8 cellular contexts compared by ENCODE assay signal in the genomic region with DNA sequence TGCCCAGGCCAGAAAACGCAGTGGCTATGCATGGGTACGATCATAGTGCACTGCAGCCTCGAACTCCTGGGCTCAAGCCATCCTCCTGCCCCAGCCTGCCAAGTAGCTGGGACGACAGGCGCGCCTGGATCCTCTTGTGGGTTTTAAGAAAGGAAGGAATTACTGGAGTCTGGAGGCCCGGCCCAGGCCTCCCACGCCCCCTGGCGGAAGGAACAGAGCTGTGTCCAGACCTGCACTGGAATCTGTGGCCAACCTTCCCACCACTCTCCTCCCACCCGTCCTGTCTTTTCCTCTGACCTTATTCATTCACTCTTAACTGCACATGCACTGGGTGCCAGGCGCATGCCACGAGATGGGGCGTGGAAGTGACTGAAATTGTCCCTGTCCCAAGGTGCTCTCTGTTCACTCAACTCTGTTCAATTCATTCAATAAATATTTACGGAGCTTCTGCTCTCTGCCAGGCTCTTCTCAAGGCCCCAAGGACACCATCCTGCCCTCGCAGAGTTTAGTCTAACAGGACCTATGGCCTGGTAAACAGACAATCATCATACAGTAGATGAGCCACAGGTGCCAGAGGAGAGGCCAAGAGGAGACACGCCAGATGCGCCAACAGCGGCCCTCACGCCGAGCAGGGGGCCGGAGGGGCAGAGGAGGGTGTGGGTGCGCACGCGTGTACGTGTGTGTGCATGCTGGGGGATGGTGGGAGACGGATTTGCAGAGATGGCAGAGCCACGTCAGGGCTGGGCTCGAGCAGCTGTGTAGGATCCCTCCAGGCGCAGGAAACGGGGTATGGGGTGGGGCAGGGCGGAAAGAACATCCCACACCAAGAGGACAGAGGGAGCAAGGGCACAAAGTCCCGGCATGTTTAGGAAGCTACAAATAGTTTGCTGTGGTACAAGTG. TPM values are rescaled to one million over a fixed set of nuclear protein-coding genes. Genes with fewer than 3 reads are reported as not detected.
DNase-seq lines count a peak whose midpoint lies in the region; ATAC-seq and TF ChIP-seq lines count a peak whose summit lies in the region.

No MANE protein-coding gene starts in this region.

- peak; percentile 95 for DNase-seq in DMS53 (lab: John Stamatoyannopoulos, UW)
- DNase-seq in NCI-H774 (lab: John Stamatoyannopoulos, UW), result peak; percentile 29
- DNase-seq in activated CD4-positive, alpha-beta memory T cell treated with anti-CD3 and anti-CD28 coated beads for 36 hours, result peak; percentile 72
- peak; percentile 85 for DNase-seq in epithelial cell of esophagus (ENCODE audit: low read depth)
- peak; percentile 61 to 78 for DNase-seq in mesothelial cell of epicardium (ENCODE audit: low spot score in 2 of 2, unreplicated experiment in 2 of 2)
- DNase-seq in superior temporal gyrus (ENCODE audit: extremely low spot score), result peak; percentile 35

- ATAC-seq in HG03280 (IDR thresholded peaks at IDR 0.05; ENCODE audit: unreplicated experiment) (peak; percentile 53), HG03108 (IDR thresholded peaks at IDR 0.05; ENCODE audit: unreplicated experiment) (no peak)

- CTCF ChIA-PET in activated CD4-positive, alpha-beta memory T cell treated with anti-CD3 and anti-CD28 coated beads for 36 hours (lab: Charles Lee), result interaction anchor here (0.6 to 2.9 kb wide), 42 partner anchors 9 to 236 kb away, joined by 3 to 15 read pairs (median 4); partner anchors contain the start of genes TMEM106C and VDR

- no peak overlapping the region for H3K4me3 ChIP-seq in epithelial cell of esophagus (ENCODE audit: low read length)

- H3K4me3 Mint-ChIP-seq in activated CD4-positive, alpha-beta memory T cell treated with anti-CD3 and anti-CD28 coated beads for 36 hours, result no peak overlapping the region
- no peak overlapping the region for H3K4me3 Mint-ChIP-seq in mesothelial cell of epicardium

- intact Hi-C loops in activated CD4-positive, alpha-beta memory T cell treated with anti-CD3 and anti-CD28 coated beads for 36 hours (cut with micrococcal nuclease), result loop anchor here (1.0 kb wide), 1 partner anchor 44 kb away; no protein-coding TSS in a partner anchor

- H3K27ac Mint-ChIP-seq in activated CD4-positive, alpha-beta memory T cell treated with anti-CD3 and anti-CD28 coated beads for 36 hours, result no peak overlapping the region
- no peak overlapping the region for H3K27ac Mint-ChIP-seq in mesothelial cell of epicardium

- POLR2A ChIA-PET in activated CD4-positive, alpha-beta memory T cell treated with anti-CD3 and anti-CD28 coated beads for 36 hours (lab: Charles Lee), result no interaction called here

- H3K4me1 Mint-ChIP-seq in activated CD4-positive, alpha-beta memory T cell treated with anti-CD3 and anti-CD28 coated beads for 36 hours (ENCODE audit: low read depth), result peaks cover 5% of the 10 kb centered on the region
- H3K4me1 Mint-ChIP-seq in mesothelial cell of epicardium, result peaks cover 33% of the 10 kb centered on the region

- TF ChIP-seq CTCF in epithelial cell of esophagus (IDR thresholded peaks at IDR 0.05; ENCODE audit: insufficient read depth, low read depth, low read length, missing control alignments) (peak; percentile 87), mesothelial cell of epicardium (IDR thresholded peaks at IDR 0.05; ENCODE audit: unreplicated experiment) (peak; percentile 85)

- H3K9me3 Mint-ChIP-seq in activated CD4-positive, alpha-beta memory T cell treated with anti-CD3 and anti-CD28 coated beads for 36 hours, result no peaks in the 10 kb centered on the region
- no peaks in the 10 kb centered on the region for H3K9me3 Mint-ChIP-seq in mesothelial cell of epicardium

- peaks cover 3% of the 10 kb centered on the region for H3K27me3 Mint-ChIP-seq in activated CD4-positive, alpha-beta memory T cell treated with anti-CD3 and anti-CD28 coated beads for 36 hours
- H3K27me3 Mint-ChIP-seq in mesothelial cell of epicardium (ENCODE audit: low read depth), result no peaks in the 10 kb centered on the region

- H3K36me3 Mint-ChIP-seq in activated CD4-positive, alpha-beta memory T cell treated with anti-CD3 and anti-CD28 coated beads for 36 hours, result no peaks in the 10 kb centered on the region
- H3K36me3 Mint-ChIP-seq in mesothelial cell of epicardium, result no peaks in the 10 kb centered on the region

RNA-seq across cellular contexts. Expression of gene TMEM106C, which starts 13.7 kb away (rescaled TPM):
- total RNA-seq in activated CD4-positive, alpha-beta memory T cell treated with anti-CD3 and anti-CD28 coated beads for 36 hours, result 100 to 1,000 TPM; 179 to 182 TPM
- total RNA-seq in mesothelial cell of epicardium, result 73.7 to 83.1 TPM (median 80.1 TPM) in 3 replicates

RNA-seq across cellular contexts. Expression of gene VDR, which starts 44.9 kb away (rescaled TPM):
- total RNA-seq in activated CD4-positive, alpha-beta memory T cell treated with anti-CD3 and anti-CD28 coated beads for 36 hours, result 100 to 1,000 TPM; 156 TPM
- 0.36 to 0.54 TPM (median 0.51 TPM) in 3 replicates for total RNA-seq in mesothelial cell of epicardium

RNA-seq across cellular contexts. Expression of gene COL2A1, which starts 54.6 kb away (rescaled TPM):
- total RNA-seq in activated CD4-positive, alpha-beta memory T cell treated with anti-CD3 and anti-CD28 coated beads for 36 hours, result not detected
- total RNA-seq in mesothelial cell of epicardium, result 70.9 to 86.4 TPM (median 80.6 TPM) in 3 replicates

Comparison
In these comparisons a context has a peak if more than half of its experiments do, and no peak if none do; other contexts are left out.
1. DNase-seq: peak in every context shown above with its lines; median percentile 95 in DMS53; 85 in epithelial cell of esophagus; 72 in activated CD4-positive, alpha-beta memory T cell treated with anti-CD3 and anti-CD28 coated beads for 36 hours; 70 in mesothelial cell of epicardium; 35 in superior temporal gyrus; 29 in NCI-H774.
2. RNA of gene VDR, which starts 44.9 kb away (total RNA-seq): 156 TPM in activated CD4-positive, alpha-beta memory T cell treated with anti-CD3 and anti-CD28 coated beads for 36 hours; 0.36 to 0.54 TPM in mesothelial cell of epicardium; every median in the first group is over 100 times any median in the second.
3. RNA of gene COL2A1, which starts 54.6 kb away (total RNA-seq): 70.9 to 86.4 TPM in mesothelial cell of epicardium; not detected in activated CD4-positive, alpha-beta memory T cell treated with anti-CD3 and anti-CD28 coated beads for 36 hours; every median in the first group is over 10 times any median in the second.